ENCODE assay signal across 24 cellular contexts in genomic region chr2:58271826-58272225, GRCh38. TPM values are rescaled to one million over a fixed set of nuclear protein-coding genes. Genes with fewer than 3 reads are reported as not detected.
DNase-seq lines count a peak whose midpoint lies in the region; ATAC-seq and TF ChIP-seq lines count a peak whose summit lies in the region.
"Had no signal": no experiment of that assay in that cellular context is flagged by ENCODE, and none has a peak within 500 bp of the region (broad histone marks: within the 10 kb centered on the region; RNA-seq: fewer than 3 reads in every experiment).

No MANE protein-coding gene starts in this region.

- H3K36me3 Mint-ChIP-seq in neural progenitor cell: no peaks in the 10 kb centered on the region
- H3K36me3 Mint-ChIP-seq: CD14-positive monocyte had no signal

- H3K4me3 ChIP-seq in neural progenitor cell: no peak overlapping the region
- H3K4me3 ChIP-seq: A549, K562, PC-9, SK-N-MC had no signal

- H3F3A ChIP-seq in neural progenitor cell (ENCODE audit: low read depth): no peaks in the 10 kb centered on the region

- no peak overlapping the region for H3K9ac ChIP-seq in neural progenitor cell

- DNase-seq in COLO829 (ENCODE audit: low spot score) (peak; percentile 74), RPMI7951 (ENCODE audit: low read depth) (peak; percentile 14), globus pallidus (ENCODE audit: low spot score) (peak; percentile 80), neural progenitor cell (ENCODE audit: low spot score) (peak; percentile 29), RWPE1 (ENCODE audit: low spot score) (no peak), RPMI8226 (no peak)
- DNase-seq: BE2C; DMS53; Kasumi-1; NCI-H1092 treated with DMSO at 0.1 percent for 48 hours; NCI-H1436; NCI-H187; NCI-H2107; NCI-H524; NCI-H82; NK-92 treated with Interleukin-12 subunit alpha and Interleukin-12 subunit beta, amount 100 ng/mL, for 24 hours; PC-9; SHP77 treated with DMSO at 0.1 percent for 48 hours had no signal

- H4K20me1 ChIP-seq in neural progenitor cell (ENCODE audit: low read depth): no peaks in the 10 kb centered on the region

- no peaks in the 10 kb centered on the region for H3K79me2 ChIP-seq in neural progenitor cell (ENCODE audit: low read depth)

- H3K27me3 Mint-ChIP-seq in neural progenitor cell (ENCODE audit: insufficient read depth, low read depth): peaks cover 2% of the 10 kb centered on the region

- no peaks in the 10 kb centered on the region for H3K36me3 ChIP-seq in neural progenitor cell
- H3K36me3 ChIP-seq: BE2C had no signal

- no peak overlapping the region for H2AFZ ChIP-seq in neural progenitor cell (replicated peaks)
- H2AFZ ChIP-seq: PC-9 had no signal

- peaks cover 8% of the 10 kb centered on the region for H3K4me1 ChIP-seq in neural progenitor cell
- H3K4me1 ChIP-seq: BE2C had no signal

- peaks cover 7% of the 10 kb centered on the region for H3K4me1 Mint-ChIP-seq in neural progenitor cell
- H3K4me1 Mint-ChIP-seq: CD14-positive monocyte had no signal

- no peaks in the 10 kb centered on the region for H3K9me3 Mint-ChIP-seq in neural progenitor cell

- no peaks in the 10 kb centered on the region for H3K27me3 ChIP-seq in neural progenitor cell
- H3K27me3 ChIP-seq: BE2C had no signal

- H3K27ac ChIP-seq in neural progenitor cell (no peak overlapping the region), RWPE1 (no peak overlapping the region)
- H3K27ac ChIP-seq: A549, PC-9, SK-N-MC had no signal

- H3K4me3 Mint-ChIP-seq in neural progenitor cell: no peak overlapping the region
- H3K4me3 Mint-ChIP-seq: CD14-positive monocyte had no signal

- H3K4me2 ChIP-seq in neural progenitor cell: no peak overlapping the region
- H3K4me2 ChIP-seq: A549, PC-9 had no signal

- H3K9me3 ChIP-seq in neural progenitor cell (ENCODE audit: low read depth): no peaks in the 10 kb centered on the region
- H3K9me3 ChIP-seq: A549, BE2C had no signal

- no peak for TF ChIP-seq CTCF in neural progenitor cell (IDR thresholded peaks at IDR 0.05)
- no peak for TF ChIP-seq CTCF in RWPE1 (conservative IDR thresholded peaks at IDR 0.05; ENCODE audit: low read depth)

- ATAC-seq in HG02973 (IDR thresholded peaks at IDR 0.05; ENCODE audit: unreplicated experiment): no peak
- ATAC-seq: A549, HCT116, K562 had no signal

- H3K27ac Mint-ChIP-seq in neural progenitor cell: no peak overlapping the region
- H3K27ac Mint-ChIP-seq: CD14-positive monocyte had no signal

- POLR2A ChIA-PET in RWPE1 (lab: Yijun Ruan, JAX; ENCODE audit: low non-redundant PET): no interaction called here

- CTCF ChIA-PET in RWPE1 (lab: Yijun Ruan, JAX): no interaction called here

RNA-seq across cellular contexts. Expression of gene FANCL, which starts 30.7 kb away (rescaled TPM):
- 36.3 and 56.4 TPM in 2 replicates for total RNA-seq in RPMI7951 (2014; rRNA removed; shearing (Covaris generic))
- total RNA-seq in neural progenitor cell (ENCODE audit: low replicate concordance): 112 and 189 TPM in 2 replicates

Comparison
In these comparisons a context has a peak if more than half of its experiments do, and no peak if none do; other contexts are left out.
1. DNase-seq: peak in COLO829 (single experiment), RPMI7951 (single experiment), globus pallidus (single experiment) and neural progenitor cell (single experiment); none in RWPE1 (single experiment) and RPMI8226 (single experiment).